In the genomic region with DNA sequence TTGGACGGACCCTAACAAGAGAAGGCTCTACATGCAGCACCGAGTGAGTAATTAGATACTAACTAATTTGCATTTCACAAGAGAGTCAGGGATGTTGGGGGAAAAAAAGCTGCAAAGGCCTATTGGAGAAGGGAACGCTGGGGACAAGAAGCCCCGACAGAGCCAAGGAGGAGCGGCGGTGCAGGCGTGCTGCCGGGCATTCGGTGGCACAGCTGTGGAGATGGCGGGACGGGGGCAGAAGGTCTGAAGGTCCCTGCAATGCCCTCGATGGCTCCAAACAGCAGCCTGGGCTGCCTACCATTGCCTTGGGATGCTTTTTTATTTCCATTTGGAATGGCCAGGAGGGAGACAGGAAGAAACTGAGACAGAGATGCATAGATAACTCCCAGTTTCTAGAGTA, we compare ENCODE assay signal across 16 cellular contexts.
DNase-seq lines count a peak whose midpoint lies in the region; ATAC-seq, FAIRE-seq and TF ChIP-seq lines count a peak whose summit lies in the region.
"Had no signal": no experiment of that assay in that cellular context is flagged by ENCODE, and none has a peak within 500 bp of the region (broad histone marks: within the 10 kb centered on the region; RNA-seq: fewer than 3 reads in every experiment).

No MANE protein-coding gene starts in this region.

- POLR2A ChIA-PET in H1 (lab: Charles Lee; ENCODE audit: partially characterized antibody), result interaction anchor here (0.9 to 1.1 kb wide), 2 partner anchors 90 to 92 kb away, joined by 3 to 4 read pairs; partner anchors contain the start of gene TLE3

- no peaks in the 10 kb centered on the region for H3K23me2 ChIP-seq in H1 (ENCODE audit: low read depth, low read length)

- H3K36me3 ChIP-seq in H1 (ENCODE audit: control insufficient read depth in 2 of 4, insufficient read depth in 4 of 4, low read length in 3 of 4), result no peaks in the 10 kb centered on the region
- no peaks in the 10 kb centered on the region for H3K36me3 ChIP-seq in mesendoderm (ENCODE audit: control insufficient read depth, insufficient read depth, low read length)
- H3K36me3 ChIP-seq: BLaER1 treated with 17β-estradiol and CSF1 and Interleukin-3, amounts not matched to agents 10 nM and 100 nM had no signal

- H3K4me2 ChIP-seq in H1 (ENCODE audit: insufficient read depth in 1 of 2, low read depth in 2 of 2, low read length in 2 of 2) (no peak overlapping the region), mesendoderm (ENCODE audit: low read length) (no peak overlapping the region)
- H3K4me2 ChIP-seq: BLaER1 treated with 17β-estradiol and CSF1 and Interleukin-3, amounts not matched to agents 10 nM and 100 nM; GM23338 had no signal

- no peak overlapping the region for H2AFZ ChIP-seq in H1 (ENCODE audit: low read length)
- H2AFZ ChIP-seq: GM23338 had no signal

- H3K79me1 ChIP-seq in H1 (ENCODE audit: low read depth, low read length) (no peaks in the 10 kb centered on the region), mesendoderm (ENCODE audit: low read length) (no peaks in the 10 kb centered on the region)

- no peak for ATAC-seq in left ventricle myocardium superior
- ATAC-seq: CD8-positive, alpha-beta T cell; GM12878; GM23338; HepG2 had no signal

- 83% methylated on average over 12 of the region's 12 CpGs; no CpG with 5 or more reads in 1 of the 2 experiments for WGBS in H1 (ENCODE audit: extremely low coverage in 1 of 2, insufficient coverage in 1 of 2, insufficient read length in 1 of 2, insufficient replicate concordance in 2 of 2, low coverage in 1 of 2, low lambda C conversion rate in 2 of 2, missing lambda C conversion rate in 1 of 2), 2 experiments
- no CpG with 5 or more reads among the region's 12 CpGs for WGBS in mesendoderm (ENCODE audit: extremely low coverage, insufficient coverage, low lambda C conversion rate)

- H3K9ac ChIP-seq in H1 (replicated peaks in 1 of 4; ENCODE audit: extremely low read depth in 1 of 4, low read depth in 3 of 4, low read length in 3 of 4) (no peak overlapping the region; a peak in 1 of 7 replicates), mesendoderm (ENCODE audit: low read length) (no peak overlapping the region)
- H3K9ac ChIP-seq: BLaER1 treated with 17β-estradiol and CSF1 and Interleukin-3, amounts not matched to agents 10 nM and 100 nM had no signal

- intact Hi-C loops in cardiac septum (cut with DNase I) (no loop called here), left ventricle myocardium superior (cut with micrococcal nuclease) (no loop called here)

- no peak overlapping the region for H3K18ac ChIP-seq in H1 (ENCODE audit: extremely low read depth, low read length)
- no peak overlapping the region for H3K18ac ChIP-seq in mesendoderm (ENCODE audit: low read length)

- H3K27me3 ChIP-seq in H1 (replicated peaks in 1 of 4; ENCODE audit: control insufficient read depth in 3 of 4, extremely low read depth in 1 of 4, insufficient read depth in 3 of 4, low read length in 3 of 4), result no peaks in the 10 kb centered on the region
- no peaks in the 10 kb centered on the region for H3K27me3 ChIP-seq in mesendoderm (ENCODE audit: insufficient read depth, low read length, poor library complexity)

- H2BK5ac ChIP-seq in H1 (ENCODE audit: low read depth, low read length) (no peak overlapping the region), mesendoderm (ENCODE audit: low read length) (peak overlapping the region; percentile 39)

- no peak for TF ChIP-seq RAD21 in H1 (IDR thresholded peaks at IDR 0.05 in 1 of 2, conservative IDR thresholded peaks at IDR 0.05 in 1 of 2; ENCODE audit: low read depth in 2 of 2, low read length in 2 of 2)

- H3K14ac ChIP-seq in H1 (ENCODE audit: insufficient read length), result no peak overlapping the region

- 0 out of 2 replicates have a peak overlapping the region, but pooled peaks have one; percentile 29 for H2BK15ac ChIP-seq in H1 (ENCODE audit: low read length)
- H2BK15ac ChIP-seq in mesendoderm (replicated peaks; ENCODE audit: low read depth), result no peak overlapping the region

- CTCF ChIA-PET in H1 (lab: Charles Lee; ENCODE audit: partially characterized antibody), result interaction anchor here (1.4 kb wide), 1 partner anchor 10 kb away, joined by 4 read pairs; no protein-coding TSS in a partner anchor

- no peak overlapping the region for H4K91ac ChIP-seq in H1 (replicated peaks; ENCODE audit: insufficient read length, low read length)

- H3K23ac ChIP-seq in H1 (ENCODE audit: insufficient read length), result no peak overlapping the region
- H3K23ac ChIP-seq in mesendoderm (ENCODE audit: low read length), result peak overlapping the region; percentile 29

- TF ChIP-seq CTCF in H1 (IDR thresholded peaks at IDR 0.05; ENCODE audit: control extremely low read depth in 1 of 3, insufficient read depth in 1 of 3, low read depth in 1 of 3, low read length in 3 of 3), result no peak

- TF ChIP-seq POLR2A in H1 (IDR thresholded peaks at IDR 0.05; ENCODE audit: control extremely low read depth in 1 of 2, low read depth in 2 of 2, low read length in 2 of 2), result no peak

- no peak overlapping the region for H4K5ac ChIP-seq in H1 (ENCODE audit: insufficient read length, low read depth, low read length)
- no peak overlapping the region for H4K5ac ChIP-seq in mesendoderm (ENCODE audit: low read length)

- H2BK120ac ChIP-seq in H1 (replicated peaks; ENCODE audit: low read depth, low read length) (no peak overlapping the region), mesendoderm (ENCODE audit: low read depth, low read length) (no peak overlapping the region)

- H3K9me3 ChIP-seq in H1 (ENCODE audit: insufficient read depth in 2 of 2, low read depth in 1 of 2, low read length in 1 of 2), result no peaks in the 10 kb centered on the region; a peak in 1 of 4 replicates
- H3K9me3 ChIP-seq: BLaER1 treated with 17β-estradiol and CSF1 and Interleukin-3, amounts not matched to agents 10 nM and 100 nM had no signal

- FAIRE-seq in H1 (lab: Jason Lieb, UNC), result no peak
- FAIRE-seq: GM12878, GM19239, HepG2 had no signal

- peak; percentile 36 for DNase-seq in cardiac septum (ENCODE audit: low spot score)
- DNase-seq in left ventricle myocardium superior, result no peak
- DNase-seq in H1 (ENCODE audit: low read depth in 1 of 2, low spot score in 2 of 2), result no peak
- DNase-seq in mesendoderm, result no peak
- no peak for DNase-seq in cortex of kidney (lab: John Stamatoyannopoulos, UW)
- no peak for DNase-seq in hippocampal formation (lab: John Stamatoyannopoulos, UW)
- DNase-seq in GDM1 (lab: John Stamatoyannopoulos, UW), result no peak
- DNase-seq: Calu3; CD8-positive, alpha-beta T cell; DMS79 treated with DMSO at 0.1 percent for 48 hours; H9 had no signal

- no peak overlapping the region for H2BK20ac ChIP-seq in H1 (ENCODE audit: low read length)

- no peak overlapping the region for H3K27ac ChIP-seq in H1 (ENCODE audit: low read depth, low read length)
- no peak overlapping the region for H3K27ac ChIP-seq in mesendoderm (ENCODE audit: low read depth, low read length)
- H3K27ac ChIP-seq: BLaER1 treated with 17β-estradiol and CSF1 and Interleukin-3, amounts not matched to agents 10 nM and 100 nM had no signal

- peaks cover 0 to 2% (median 0%) of the 10 kb centered on the region in 4 experiments; a peak in 1 of 7 replicates for H3K4me1 ChIP-seq in H1 (replicated peaks in 1 of 4; ENCODE audit: control insufficient read depth in 3 of 4, insufficient read depth in 4 of 4, low read length in 3 of 4)
- peaks cover 27% of the 10 kb centered on the region for H3K4me1 ChIP-seq in mesendoderm (ENCODE audit: control insufficient read depth, low read depth, low read length)

- H3K4me3 ChIP-seq in H1 (ENCODE audit: extremely low read depth in 1 of 4, insufficient read depth in 2 of 4, low read depth in 3 of 4, low read length in 4 of 4) (no peak overlapping the region), mesendoderm (ENCODE audit: low read length) (no peak overlapping the region)
- H3K4me3 ChIP-seq: BLaER1 treated with 17β-estradiol and CSF1 and Interleukin-3, amounts not matched to agents 10 nM and 100 nM; GM12878; GM23338 had no signal

- H2AK5ac ChIP-seq in H1 (ENCODE audit: low read depth, low read length) (no peak overlapping the region), mesendoderm (ENCODE audit: low read length) (no peak overlapping the region)

- no peak for TF ChIP-seq EP300 in H1 (IDR thresholded peaks at IDR 0.05; ENCODE audit: borderline replicate concordance in 1 of 2, low read depth in 2 of 2, low read length in 2 of 2)

- H4K8ac ChIP-seq in H1 (ENCODE audit: extremely low read depth, insufficient read depth, low read length) (no peak overlapping the region; the same call in 1 of the 2 replicates), mesendoderm (ENCODE audit: low read depth, low read length) (no peak overlapping the region)

- no peak overlapping the region for H3K4ac ChIP-seq in H1 (replicated peaks; ENCODE audit: insufficient read length, low read depth, low read length)
- H3K4ac ChIP-seq in mesendoderm (ENCODE audit: low read depth, low read length), result no peak overlapping the region

- H3K56ac ChIP-seq in H1 (replicated peaks; ENCODE audit: insufficient read length, low read depth, low read length) (no peak overlapping the region), mesendoderm (ENCODE audit: low read length) (peak overlapping the region; percentile 35)

- H2BK12ac ChIP-seq in H1 (ENCODE audit: low read depth, low read length), result no peak overlapping the region

- H4K20me1 ChIP-seq in H1 (replicated peaks in 1 of 2; ENCODE audit: control insufficient read depth in 1 of 2, insufficient read depth in 2 of 2, low read length in 2 of 2), result no peaks in the 10 kb centered on the region

- H3K79me2 ChIP-seq in H1 (ENCODE audit: control insufficient read depth in 1 of 2, insufficient read depth in 2 of 2, low read length in 2 of 2) (no peaks in the 10 kb centered on the region), mesendoderm (ENCODE audit: control insufficient read depth, insufficient read depth, low read length) (no peaks in the 10 kb centered on the region)

TF ChIP-seq in H1, 55 proteins besides CTCF, POLR2A, EP300 and RAD21:
- no peak for TF ChIP-seq NANOG (IDR thresholded peaks at IDR 0.05; ENCODE audit: insufficient read depth, low read depth, low read length, poor library complexity, severe bottlenecking)
- no peak for TF ChIP-seq RFX5 (IDR thresholded peaks at IDR 0.05; ENCODE audit: borderline replicate concordance, low read depth, low read length)
- no peak for TF ChIP-seq FOSL1 (IDR thresholded peaks at IDR 0.05; ENCODE audit: insufficient read depth, low read depth, low read length)
- TF ChIP-seq, protein P1, sequence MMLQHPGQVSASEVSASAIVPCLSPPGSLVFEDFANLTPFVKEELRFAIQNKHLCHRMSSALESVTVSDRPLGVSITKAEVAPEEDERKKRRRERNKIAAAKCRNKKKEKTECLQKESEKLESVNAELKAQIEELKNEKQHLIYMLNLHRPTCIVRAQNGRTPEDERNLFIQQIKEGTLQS (IDR thresholded peaks at IDR 0.05; ENCODE audit: insufficient read depth, low read depth, low read length), result no peak
- TF ChIP-seq CREB1 (IDR thresholded peaks at IDR 0.05), result no peak
